ENCODE assay signal across 26 cellular contexts in genomic region chr22:35957589-35957988, GRCh38.
"Had no signal": no experiment of that assay in that cellular context is flagged by ENCODE, and none has a peak within 500 bp of the region (broad histone marks: within the 10 kb centered on the region; RNA-seq: fewer than 3 reads in every experiment).

No MANE protein-coding gene starts in this region.

- H3K27me3 Mint-ChIP-seq: progenitor cell of endocrine pancreas had no signal

- DNase-seq: dermis blood vessel endothelial cell; effector memory CD4-positive, alpha-beta T cell; hypothalamus; left cardiac atrium; left lung; mesenchymal stem cell; mucosa of descending colon; naive B cell; right lobe of liver; stimulated activated CD4-positive, alpha-beta T cell treated with anti-CD3 and anti-CD28 coated beads, Interleukin-12 subunit alpha, Interleukin-12 subunit beta, amount 100 ng/mL, for 4 hours; stimulated activated CD4-positive, alpha-beta T cell treated with anti-CD3 and anti-CD28 coated beads, Interleukin-1b, Interleukin-23, amount 100 ng/mL, for 48 hours; stimulated activated CD4-positive, alpha-beta T cell treated with anti-CD3 and anti-CD28 coated beads, Interleukin-4, amount 100 ng/mL, for 1 hour; stimulated activated CD8-positive, alpha-beta memory T cell treated with anti-CD3 and anti-CD28 coated beads, Interleukin-4, amount 100 ng/mL, for 48 hours; stimulated activated naive CD4-positive, alpha-beta T cell; stimulated activated naive CD8-positive, alpha-beta T cell treated with anti-CD3 and anti-CD28 coated beads, Interleukin-15, amount 100 ng/mL, for 72 hours; transverse colon; upper lobe of right lung; uterus had no signal

- H3K9me3 Mint-ChIP-seq: mesothelial cell of epicardium; naive B cell; natural killer cell treated with Interleukin-12 subunit alpha and Interleukin-12 subunit beta and Interleukin-15 and Interleukin-18, amount 100 ng/mL, for 72 hours; neural progenitor cell; stimulated activated naive CD8-positive, alpha-beta T cell treated with anti-CD3 and anti-CD28 coated beads, Interleukin-15, amount 100 ng/mL, for 72 hours had no signal

- H3K4me3 Mint-ChIP-seq: mesothelial cell of epicardium; naive B cell; natural killer cell treated with Interleukin-12 subunit alpha and Interleukin-12 subunit beta and Interleukin-15 and Interleukin-18, amount 100 ng/mL, for 72 hours; neural progenitor cell; stimulated activated naive CD8-positive, alpha-beta T cell treated with anti-CD3 and anti-CD28 coated beads, Interleukin-15, amount 100 ng/mL, for 72 hours had no signal

- H3K9ac ChIP-seq: neural progenitor cell, parathyroid adenoma had no signal

- H3K27ac ChIP-seq: coronary artery, left lung, neural progenitor cell, parathyroid adenoma, right lobe of liver, suprapubic skin, transverse colon, upper lobe of right lung, uterus had no signal

- H3K4me1 ChIP-seq: parathyroid adenoma had no signal

- H3K4me3 ChIP-seq: coronary artery, left lung, mucosa of descending colon, neural progenitor cell, right lobe of liver, smooth muscle cell, suprapubic skin, transverse colon, upper lobe of right lung, uterus had no signal

- ATAC-seq: left cardiac atrium; left lung; mucosa of descending colon; natural killer cell treated with Interleukin-12 subunit alpha and Interleukin-12 subunit beta and Interleukin-15 and Interleukin-18, amount 100 ng/mL, for 72 hours; stimulated activated naive CD8-positive, alpha-beta T cell treated with anti-CD3 and anti-CD28 coated beads, Interleukin-15, amount 100 ng/mL, for 72 hours; upper lobe of right lung had no signal

- H3K4me1 Mint-ChIP-seq: naive B cell; stimulated activated naive CD8-positive, alpha-beta T cell treated with anti-CD3 and anti-CD28 coated beads, Interleukin-15, amount 100 ng/mL, for 72 hours had no signal

- H3K36me3 Mint-ChIP-seq: mesothelial cell of epicardium; naive B cell; natural killer cell treated with Interleukin-12 subunit alpha and Interleukin-12 subunit beta and Interleukin-15 and Interleukin-18, amount 100 ng/mL, for 72 hours; neural progenitor cell had no signal

- H3K27ac Mint-ChIP-seq: mesothelial cell of epicardium; naive B cell; natural killer cell treated with Interleukin-12 subunit alpha and Interleukin-12 subunit beta and Interleukin-15 and Interleukin-18, amount 100 ng/mL, for 72 hours; neural progenitor cell; progenitor cell of endocrine pancreas had no signal

- H3K9me3 ChIP-seq: left lung, mucosa of descending colon, right lobe of liver, suprapubic skin, transverse colon, upper lobe of right lung, uterus had no signal

- H3K36me3 ChIP-seq: left lung, neural progenitor cell, right lobe of liver, suprapubic skin, transverse colon, upper lobe of right lung, uterus had no signal
